ENCODE assay signal across 12 cellular contexts in genomic region chr2:119820275-119820674, GRCh38.
A peak's percentile ranks its signal among the peaks of the same experiment; 100 is the strongest.
DNase-seq lines count a peak whose midpoint lies in the region; ATAC-seq and TF ChIP-seq lines count a peak whose summit lies in the region.
"Had no signal": no experiment of that assay in that cellular context is flagged by ENCODE, and none has a peak within 500 bp of the region (broad histone marks: within the 10 kb centered on the region; RNA-seq: fewer than 3 reads in every experiment).

No MANE protein-coding gene starts in this region.

- TF ChIP-seq POLR2A in transverse colon (IDR thresholded peaks at IDR 0.05): no peak

- intact Hi-C loops in A673 (cut with micrococcal nuclease; ENCODE audit: unreplicated experiment) (loop anchor here (5.0 to 10.0 kb wide), 2 partner anchors 118 to 355 kb away; no protein-coding TSS in a partner anchor), transverse colon (cut with DNase I; ENCODE audit: low total_unique reads) (loop anchor here (5.0 kb wide), 1 partner anchor 63 kb away; the partner anchor contains the start of gene PTPN4)

- H2BK5ac ChIP-seq in H9 (ENCODE audit: insufficient read length, low read length): no peak overlapping the region

- H3K27me3 Mint-ChIP-seq in H9 (ENCODE audit: low read depth): no peaks in the 10 kb centered on the region; the same call in 1 of the 2 replicates
- H3K27me3 Mint-ChIP-seq: activated CD4-positive, alpha-beta T cell treated with anti-CD3 and anti-CD28 coated beads for 36 hours had no signal

- H3K23ac ChIP-seq in H9 (ENCODE audit: insufficient read length, low read depth, low read length): no peak overlapping the region

- H3K9me3 ChIP-seq in A673 (ENCODE audit: low read depth, low read length, poor library complexity, severe bottlenecking): no peaks in the 10 kb centered on the region
- no peaks in the 10 kb centered on the region for H3K9me3 ChIP-seq in SK-N-MC (ENCODE audit: low read depth, low read length)
- no peaks in the 10 kb centered on the region for H3K9me3 ChIP-seq in transverse colon
- H3K9me3 ChIP-seq in H9 (ENCODE audit: control insufficient read depth, low read depth, low read length): no peaks in the 10 kb centered on the region

- no peak overlapping the region for H2BK12ac ChIP-seq in H9 (ENCODE audit: insufficient read length, low read depth, low read length)

- no peak overlapping the region for H4K8ac ChIP-seq in H9 (replicated peaks; ENCODE audit: insufficient read length, low read depth, low read length)

- in situ Hi-C loops in transverse colon (cut with MboI; ENCODE audit: low pct_ligation_motif_present in 1 of 4, low pct_unique_long_range_greater_than_20kb in 1 of 4, low sequenced_read_pairs in 3 of 4): loop anchor here in 2 of 4 donors (10.0 kb wide), 1 partner anchor 65 kb away; the partner anchor contains the start of gene PTPN4 (in 2 of the 2)

- H3K27ac ChIP-seq in A673 (ENCODE audit: low read depth, low read length, poor library complexity, severe bottlenecking) (no peak overlapping the region), SK-N-MC (peak overlapping the region; percentile 17; the same call in 1 of the 2 replicates), transverse colon (no peak overlapping the region), H9 (ENCODE audit: insufficient read length, low read depth, low read length) (no peak overlapping the region)

- H3K36me3 ChIP-seq in A673 (ENCODE audit: insufficient read depth, low read length, poor library complexity, severe bottlenecking): no peaks in the 10 kb centered on the region
- no peaks in the 10 kb centered on the region for H3K36me3 ChIP-seq in SK-N-MC (ENCODE audit: insufficient read depth, low read length)
- H3K36me3 ChIP-seq in transverse colon: no peaks in the 10 kb centered on the region

- no peak for TF ChIP-seq EP300 in transverse colon (IDR thresholded peaks at IDR 0.05; ENCODE audit: low read depth)

- H3K4me1 Mint-ChIP-seq in H9: peaks cover 10 to 13% of the 10 kb centered on the region in 2 experiments

- no peaks in the 10 kb centered on the region for H3K23me2 ChIP-seq in H9 (ENCODE audit: insufficient read length, low read depth, low read length, poor library complexity, severe bottlenecking)

- peak overlapping the region in 1 of 3 experiments; percentile 16; a peak in 1 of 7 replicates for H3K27ac Mint-ChIP-seq in H9
- H3K27ac Mint-ChIP-seq: activated CD4-positive, alpha-beta T cell treated with anti-CD3 and anti-CD28 coated beads for 36 hours had no signal

- DNase-seq in A673 (ENCODE audit: low spot score) (peak; percentile 94), GM04504 (ENCODE audit: low read depth) (peak; percentile 76), SK-N-MC (ENCODE audit: low read depth, low spot score) (peak; percentile 73), foreskin fibroblast (peak; percentile 68 to 73), transverse colon (no peak), H9 (no peak)
- no peak for DNase-seq in stimulated activated CD4-positive, alpha-beta T cell treated with anti-CD3 and anti-CD28 coated beads, Interleukin-4, amount 100 ng/mL, for 4 hours
- DNase-seq: activated CD4-positive, alpha-beta T cell treated with anti-CD3 and anti-CD28 coated beads for 36 hours; anterior cingulate cortex; Calu3; occipital lobe had no signal

- peaks cover 9 to 13% of the 10 kb centered on the region in 2 experiments for H3K9me3 Mint-ChIP-seq in H9

- peaks cover 13% of the 10 kb centered on the region; the same call in 1 of the 2 replicates for H3K79me2 ChIP-seq in H9 (ENCODE audit: insufficient read depth, low read length)

- H2AK5ac ChIP-seq in H9 (ENCODE audit: insufficient read length, low read length): no peak overlapping the region

- BruUV-seq in A673 (replicated peaks; lab: Mats Ljungman, UMichigan): no TSS peak

- POLR2A ChIA-PET in A673 (lab: Charles Lee; ENCODE audit: low non-redundant PET): no interaction called here

- TF ChIP-seq CTCF in A673 (conservative IDR thresholded peaks at IDR 0.05; ENCODE audit: low read depth, low read length) (no peak), foreskin fibroblast (IDR thresholded peaks at IDR 0.05; ENCODE audit: low read depth, low read length) (no peak), transverse colon (IDR thresholded peaks at IDR 0.05) (no peak), H9 (conservative IDR thresholded peaks at IDR 0.05) (no peak)

- no peaks in the 10 kb centered on the region for H3K27me3 ChIP-seq in A673 (replicated peaks; ENCODE audit: insufficient read depth, low read depth, low read length, poor library complexity)
- H3K27me3 ChIP-seq in transverse colon: no peaks in the 10 kb centered on the region
- H3K27me3 ChIP-seq in H9 (ENCODE audit: insufficient read depth, low read length): no peaks in the 10 kb centered on the region

- no peak overlapping the region for H3K14ac ChIP-seq in H9 (ENCODE audit: insufficient read depth, low read length)

- H2AFZ ChIP-seq in H9 (ENCODE audit: low read length): no peak overlapping the region

- no peak overlapping the region for H3K56ac ChIP-seq in H9 (ENCODE audit: insufficient read length, low read depth, low read length)

- H3K4me1 ChIP-seq in A673 (ENCODE audit: insufficient read depth, low read length, poor library complexity, severe bottlenecking) (peaks cover 19% of the 10 kb centered on the region), transverse colon (peaks cover 0 to 9% (median 0%) of the 10 kb centered on the region in 4 donors), H9 (ENCODE audit: insufficient read depth, low read length) (no peaks in the 10 kb centered on the region)

- no peak overlapping the region for H3K18ac ChIP-seq in H9 (ENCODE audit: insufficient read length, low read depth, low read length)

- H3K4ac ChIP-seq in H9 (ENCODE audit: low read depth, low read length): no peak overlapping the region

- H2BK120ac ChIP-seq in H9 (ENCODE audit: low read depth, low read length, poor library complexity, severe bottlenecking): no peak overlapping the region

- CTCF ChIA-PET in A673 (lab: Charles Lee): no interaction called here

- H4K91ac ChIP-seq in H9 (ENCODE audit: insufficient read length, low read depth, low read length): no peak overlapping the region

- no peak overlapping the region for H2BK20ac ChIP-seq in H9 (ENCODE audit: low read depth, low read length, poor library complexity, severe bottlenecking)

- H3K79me1 ChIP-seq in H9 (ENCODE audit: insufficient read depth, low read depth, low read length, poor library complexity, severe bottlenecking): peaks cover 2% of the 10 kb centered on the region

- no peak overlapping the region for H3K4me3 ChIP-seq in A673 (ENCODE audit: low read depth, low read length, poor library complexity, severe bottlenecking)
- H3K4me3 ChIP-seq in SK-N-MC: no peak overlapping the region
- H3K4me3 ChIP-seq in foreskin fibroblast (ENCODE audit: low read depth in 1 of 2, low read length in 2 of 2): no peak overlapping the region
- no peak overlapping the region for H3K4me3 ChIP-seq in transverse colon

- H4K20me1 ChIP-seq in H9 (ENCODE audit: control insufficient read depth, insufficient read depth, insufficient read length): no peaks in the 10 kb centered on the region

- H3K4me3 Mint-ChIP-seq in H9: no peak overlapping the region
- H3K4me3 Mint-ChIP-seq: activated CD4-positive, alpha-beta T cell treated with anti-CD3 and anti-CD28 coated beads for 36 hours had no signal

- ATAC-seq in GM18858 (IDR thresholded peaks at IDR 0.05; ENCODE audit: unreplicated experiment): no peak

- no peak overlapping the region for H2BK15ac ChIP-seq in H9 (ENCODE audit: low read depth, low read length)

- no peak overlapping the region for H4K5ac ChIP-seq in H9 (ENCODE audit: insufficient read length, low read depth, low read length)

- H3K9ac ChIP-seq in SK-N-MC (ENCODE audit: insufficient read length) (no peak overlapping the region), H9 (ENCODE audit: extremely low read depth, insufficient read length, low read length) (no peak overlapping the region)

- no peak overlapping the region for H3K4me2 ChIP-seq in H9 (ENCODE audit: insufficient read depth, insufficient read length, low read length)

- H3K36me3 Mint-ChIP-seq in H9 (ENCODE audit: insufficient read depth in 1 of 3, low read depth in 3 of 3): peaks cover 29 to 51% (median 41%) of the 10 kb centered on the region in 3 experiments

- H3T11ph ChIP-seq in H9 (ENCODE audit: low read length): no peak overlapping the region

Comparison
In these comparisons a context has a peak if more than half of its experiments do, and no peak if none do; other contexts are left out.
1. DNase-seq: peak in A673 (single experiment), GM04504 (single experiment), SK-N-MC (single experiment) and foreskin fibroblast (2 of 2); none in stimulated activated CD4-positive, alpha-beta T cell treated with anti-CD3 and anti-CD28 coated beads, Interleukin-4, amount 100 ng/mL, for 4 hours (0 of 2), transverse colon (single experiment) and H9 (single experiment).